Comparison of ENCODE assay signal across 8 cellular contexts in the genomic region with DNA sequence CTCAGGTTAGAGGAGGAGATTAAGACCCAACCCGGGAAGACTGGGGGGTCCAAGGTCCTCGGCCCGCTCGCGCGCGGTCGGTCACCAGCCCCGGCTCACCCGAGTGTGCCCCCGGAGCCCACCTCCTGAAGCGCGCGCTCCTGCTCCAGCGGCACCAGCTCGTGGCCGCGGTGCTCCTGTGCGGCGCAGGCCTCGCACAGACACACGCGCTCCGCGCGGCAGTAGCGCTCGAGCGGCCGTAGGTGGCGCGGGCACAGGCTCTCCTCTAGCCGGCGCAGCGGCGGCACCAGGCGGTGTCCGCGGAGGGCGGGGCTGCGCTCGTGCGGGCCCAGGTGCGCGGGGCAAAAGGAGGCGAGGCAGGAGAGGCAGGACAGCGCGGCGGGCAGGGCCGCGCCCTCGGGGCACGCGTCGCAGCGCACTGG. TPM values are rescaled to one million over a fixed set of nuclear protein-coding genes. Genes with fewer than 3 reads are reported as not detected.
DNase-seq lines count a peak whose midpoint lies in the region; ATAC-seq and TF ChIP-seq lines count a peak whose summit lies in the region.

No MANE protein-coding gene starts in this region.

- H3K27ac Mint-ChIP-seq in IgD-negative memory B cell: peak overlapping the region; percentile 80 to 92 (median 89)

- peak overlapping the region; percentile 87 to 94 (median 93) for H3K4me3 Mint-ChIP-seq in IgD-negative memory B cell

- DNase-seq in NCI-H1694 treated with DMSO at 0.1 percent for 48 hours (lab: John Stamatoyannopoulos, UW) (peak; percentile 21), NCI-H1694 (lab: John Stamatoyannopoulos, UW) (no peak), SKM-1 treated with dmso at 0.1 percent for 144 hours (lab: John Stamatoyannopoulos, UW; ENCODE audit: unreplicated experiment) (peak; percentile 65), left ventricle myocardium superior (peak; percentile 87), prostate gland (ENCODE audit: low spot score) (peak; percentile 58)

- 0 to 1% (median 1%) methylated on average over 42 to 56 of the region's 56 CpGs for WGBS in adipose tissue, 3 donors
- WGBS in prostate gland: under 1% methylated on average over 31 of the region's 56 CpGs

- H3K27me3 Mint-ChIP-seq in IgD-negative memory B cell: peaks cover 5% of the 10 kb centered on the region

- peaks cover 11 to 19% (median 14%) of the 10 kb centered on the region in 3 donors for H3K4me1 Mint-ChIP-seq in IgD-negative memory B cell

- H3K36me3 ChIP-seq in prostate gland: no peaks in the 10 kb centered on the region

- H3K9me3 ChIP-seq in prostate gland: no peaks in the 10 kb centered on the region

- H3K27ac ChIP-seq in adipose tissue (ENCODE audit: low read depth, low read length) (peak overlapping the region; percentile 87), prostate gland (peak overlapping the region; percentile 91)

- H3K9me3 Mint-ChIP-seq in IgD-negative memory B cell: no peaks in the 10 kb centered on the region

- intact Hi-C loops in left ventricle myocardium superior (cut with micrococcal nuclease) (no loop called here), prostate gland (cut with DNase I) (loop anchor here (5.0 kb wide), 1 partner anchor 90 kb away; no protein-coding TSS in a partner anchor)

- no peaks in the 10 kb centered on the region for H3K36me3 Mint-ChIP-seq in IgD-negative memory B cell

- H3K4me3 ChIP-seq in prostate gland: peak overlapping the region; percentile 47 to 53

- H3K27me3 ChIP-seq in prostate gland (replicated peaks; ENCODE audit: insufficient read depth): no peaks in the 10 kb centered on the region

- no peak for TF ChIP-seq POLR2A in prostate gland (IDR thresholded peaks at IDR 0.05)

- peak in 2 of 4 experiments; percentile 61 to 69 for TF ChIP-seq CTCF in prostate gland (IDR thresholded peaks at IDR 0.05)

- H3K4me1 ChIP-seq in prostate gland (replicated peaks): peaks cover 24% of the 10 kb centered on the region

- ATAC-seq in left ventricle myocardium superior (peak; percentile 66), GM18858 (IDR thresholded peaks at IDR 0.05; ENCODE audit: unreplicated experiment) (no peak)

RNA-seq across cellular contexts. Expression of a gene that starts 0.6 kb away (rescaled TPM):
- polyA plus RNA-seq in IgD-negative memory B cell: 12.4 TPM
- 10 to 100 TPM; 12.7 to 32.6 (median 28.6) TPM for polyA plus RNA-seq in adipose tissue
- 24.4 TPM for total RNA-seq in left ventricle myocardium superior
- 10 to 100 TPM; 21.3 to 62.9 TPM for total RNA-seq in prostate gland

RNA-seq across cellular contexts. Expression of a gene that starts 19.0 kb away (rescaled TPM):
- polyA plus RNA-seq in IgD-negative memory B cell: 25.0 TPM
- polyA plus RNA-seq in adipose tissue: 10 to 100 TPM; 11.1 to 15.3 (median 11.7) TPM
- total RNA-seq in left ventricle myocardium superior: 11.4 TPM
- total RNA-seq in prostate gland: 10 to 100 TPM; 27.5 to 28.1 TPM

RNA-seq across cellular contexts. Expression of a gene that starts 22.6 kb away (rescaled TPM):
- 131 TPM for polyA plus RNA-seq in IgD-negative memory B cell
- 100 to 1,000 TPM in 2 of 3 donors, 10 to 100 TPM in 1; 85.0 to 162 (median 107) TPM for polyA plus RNA-seq in adipose tissue
- 152 TPM for total RNA-seq in left ventricle myocardium superior
- 100 to 1,000 TPM in 1 of 2 donors, 10 to 100 TPM in 1; 88.9 to 125 TPM for total RNA-seq in prostate gland

RNA-seq across cellular contexts. Expression of a gene that starts 26.9 kb away (rescaled TPM):
- polyA plus RNA-seq in IgD-negative memory B cell (77.5 TPM), adipose tissue (10 to 100 TPM; 43.1 to 74.8 (median 48.1) TPM)
- total RNA-seq in left ventricle myocardium superior (124 TPM), prostate gland (10 to 100 TPM; 40.3 to 85.6 TPM)

RNA-seq across cellular contexts. Expression of a gene that starts 33.6 kb away (rescaled TPM):
- polyA plus RNA-seq in IgD-negative memory B cell: 42.0 TPM
- 10 to 100 TPM in 2 of 3 donors, 1 to 10 TPM in 1; 6.3 to 13.5 (median 10.1) TPM for polyA plus RNA-seq in adipose tissue
- 8.6 TPM for total RNA-seq in left ventricle myocardium superior
- total RNA-seq in prostate gland: 10 to 100 TPM in 1 of 2 donors, 1 to 10 TPM in 1; 2.9 to 16.2 TPM
